Comparison of ENCODE assay signal across 8 cellular contexts in the genomic region with DNA sequence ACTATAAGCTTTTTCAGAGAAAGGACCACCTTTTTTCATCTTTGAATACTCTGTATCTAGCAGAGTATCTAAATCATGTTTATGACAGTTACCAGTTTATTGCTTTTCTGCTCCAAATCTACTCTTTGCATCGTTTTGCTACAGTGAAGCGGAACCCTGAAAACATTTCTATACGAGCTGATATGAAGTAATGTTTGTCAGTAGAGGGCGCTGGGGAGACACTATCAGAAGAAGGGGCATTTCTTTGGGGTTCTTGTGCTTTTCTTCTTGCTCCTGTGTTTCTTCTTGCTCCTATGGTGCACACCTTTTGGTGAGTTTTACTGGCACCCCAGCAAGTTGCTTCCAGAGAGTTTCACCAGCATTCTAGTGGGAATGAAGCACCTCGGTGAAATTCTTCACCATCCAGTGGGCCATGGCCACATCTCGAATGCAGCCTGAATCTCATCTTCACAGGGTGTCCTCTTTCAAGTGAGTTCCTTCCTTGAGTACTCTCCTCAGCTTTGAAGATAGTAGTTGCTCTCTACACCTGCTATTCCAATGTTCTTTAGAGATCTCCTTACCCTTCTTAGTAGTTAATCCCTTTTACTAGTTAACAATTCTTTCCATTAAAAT.
DNase-seq lines count a peak whose midpoint lies in the region; ATAC-seq and TF ChIP-seq lines count a peak whose summit lies in the region.

No MANE protein-coding gene starts in this region.

- dilution Hi-C loops in mammary epithelial cell (cut with HindIII; ENCODE audit: low sequenced_read_pairs): no loop called here

- 69% methylated on average over 6 of the region's 6 CpGs for WGBS in mammary epithelial cell (ENCODE audit: low coverage, missing lambda C conversion rate)

- no TSS peak for BruUV-seq in mammary epithelial cell (replicated peaks; lab: Mats Ljungman, UMichigan)

- no peak overlapping the region for H3K27ac Mint-ChIP-seq in natural killer cell
- no peak overlapping the region for H3K27ac Mint-ChIP-seq in natural killer cell treated with Interleukin-12 subunit alpha and Interleukin-12 subunit beta and Interleukin-15 and Interleukin-18, amount 100 ng/mL, for 72 hours
- no peak overlapping the region for H3K27ac Mint-ChIP-seq in neural crest cell (ENCODE audit: unreplicated experiment)

- H3K4me3 Mint-ChIP-seq in natural killer cell: no peak overlapping the region
- no peak overlapping the region for H3K4me3 Mint-ChIP-seq in natural killer cell treated with Interleukin-12 subunit alpha and Interleukin-12 subunit beta and Interleukin-15 and Interleukin-18, amount 100 ng/mL, for 72 hours
- no peak overlapping the region for H3K4me3 Mint-ChIP-seq in neural crest cell

- intact Hi-C loops in natural killer cell (cut with micrococcal nuclease) (no loop called here), mammary epithelial cell (cut with micrococcal nuclease) (no loop called here)

- no peaks in the 10 kb centered on the region for H3K9me3 ChIP-seq in mammary epithelial cell (replicated peaks; ENCODE audit: insufficient read depth, low read length)

- no peak overlapping the region for H3K27ac ChIP-seq in mammary epithelial cell (ENCODE audit: insufficient read depth, low read depth, low read length)

- no peaks in the 10 kb centered on the region for H3K79me2 ChIP-seq in mammary epithelial cell (ENCODE audit: insufficient read depth, low read length)

- H3K27me3 ChIP-seq in mammary epithelial cell (ENCODE audit: insufficient read depth, low read length): no peaks in the 10 kb centered on the region

- H3K4me3 ChIP-seq in mammary epithelial cell (replicated peaks in 1 of 3; ENCODE audit: insufficient read depth in 1 of 3, low read depth in 2 of 3, low read length in 3 of 3): no peak overlapping the region

- no peak overlapping the region for H3K9ac ChIP-seq in mammary epithelial cell (ENCODE audit: insufficient read depth, low read length)

- H4K20me1 ChIP-seq in mammary epithelial cell (ENCODE audit: insufficient read depth, low read length): no peaks in the 10 kb centered on the region

- TF ChIP-seq CTCF in natural killer cell (IDR thresholded peaks at IDR 0.05) (peak; percentile 60), mammary epithelial cell (conservative IDR thresholded peaks at IDR 0.05 in 1 of 2, IDR thresholded peaks at IDR 0.05 in 1 of 2; ENCODE audit: extremely low read depth in 1 of 2, insufficient read depth in 1 of 2, low read depth in 1 of 2, low read length in 2 of 2) (peak; percentile 65 to 68), neural crest cell (conservative IDR thresholded peaks at IDR 0.05) (peak; percentile 49)

- H3K36me3 ChIP-seq in mammary epithelial cell (ENCODE audit: insufficient read depth, low read length): no peaks in the 10 kb centered on the region

- DNase-seq in natural killer cell (no peak), NCI-H1694 treated with DMSO at 0.1 percent for 48 hours (lab: John Stamatoyannopoulos, UW) (peak; percentile 3), mammary epithelial cell (peak; percentile 23), neural crest cell (ENCODE audit: low read depth, low spot score) (peak; percentile 32)
- no peak for DNase-seq in natural killer cell treated with Interleukin-12 subunit alpha and Interleukin-12 subunit beta and Interleukin-15 and Interleukin-18, amount 100 ng/mL, for 72 hours (ENCODE audit: low spot score)
- no peak for DNase-seq in activated effector memory CD4-positive, alpha-beta T cell treated with Interleukin-2 at 50 U/mL for 16 hours

- no peak overlapping the region for H2AFZ ChIP-seq in mammary epithelial cell (ENCODE audit: low read depth, low read length)

- CTCF ChIA-PET in mammary epithelial cell (lab: Charles Lee; ENCODE audit: low non-redundant PET): interaction anchor here (0.6 kb wide), 2 partner anchors 62 to 98 kb away, joined by 3 to 4 read pairs; no protein-coding TSS in a partner anchor

- in situ Hi-C loops in mammary epithelial cell (cut with MboI; ENCODE audit: low sequenced_read_pairs in 2 of 2): no loop called here

- H3K4me1 Mint-ChIP-seq in natural killer cell (no peaks in the 10 kb centered on the region), neural crest cell (peaks cover 13% of the 10 kb centered on the region)
- peaks cover 0 to 2% of the 10 kb centered on the region in 2 donors for H3K4me1 Mint-ChIP-seq in natural killer cell treated with Interleukin-12 subunit alpha and Interleukin-12 subunit beta and Interleukin-15 and Interleukin-18, amount 100 ng/mL, for 72 hours (ENCODE audit: low read depth in 2 of 2)

- no peak overlapping the region for H3K4me2 ChIP-seq in mammary epithelial cell (ENCODE audit: insufficient read depth, low read depth, low read length)

- H3K27me3 Mint-ChIP-seq in natural killer cell (ENCODE audit: low read depth in 2 of 2): peaks cover 26 to 63% of the 10 kb centered on the region in 2 donors
- peaks cover 33 to 52% of the 10 kb centered on the region in 2 donors for H3K27me3 Mint-ChIP-seq in natural killer cell treated with Interleukin-12 subunit alpha and Interleukin-12 subunit beta and Interleukin-15 and Interleukin-18, amount 100 ng/mL, for 72 hours
- no peaks in the 10 kb centered on the region for H3K27me3 Mint-ChIP-seq in neural crest cell (ENCODE audit: low read depth)

- no peaks in the 10 kb centered on the region for H3K9me3 Mint-ChIP-seq in natural killer cell
- H3K9me3 Mint-ChIP-seq in natural killer cell treated with Interleukin-12 subunit alpha and Interleukin-12 subunit beta and Interleukin-15 and Interleukin-18, amount 100 ng/mL, for 72 hours: no peaks in the 10 kb centered on the region
- H3K9me3 Mint-ChIP-seq in neural crest cell: no peaks in the 10 kb centered on the region

- ATAC-seq in natural killer cell: no peak
- ATAC-seq in natural killer cell treated with Interleukin-12 subunit alpha and Interleukin-12 subunit beta and Interleukin-15 and Interleukin-18, amount 100 ng/mL, for 72 hours: no peak
- no peak for ATAC-seq in HG03571 (IDR thresholded peaks at IDR 0.05; ENCODE audit: unreplicated experiment)
- no peak for ATAC-seq in HG03521 (IDR thresholded peaks at IDR 0.05; ENCODE audit: unreplicated experiment)

- H3K36me3 Mint-ChIP-seq in natural killer cell (no peaks in the 10 kb centered on the region), neural crest cell (ENCODE audit: low read depth) (no peaks in the 10 kb centered on the region)
- no peaks in the 10 kb centered on the region for H3K36me3 Mint-ChIP-seq in natural killer cell treated with Interleukin-12 subunit alpha and Interleukin-12 subunit beta and Interleukin-15 and Interleukin-18, amount 100 ng/mL, for 72 hours

- H3K4me1 ChIP-seq in mammary epithelial cell (ENCODE audit: insufficient read depth, low read length): no peaks in the 10 kb centered on the region

Comparison
In these comparisons a context has a peak if more than half of its experiments do, and no peak if none do; other contexts are left out.
1. DNase-seq: peak in NCI-H1694 treated with DMSO at 0.1 percent for 48 hours (single experiment), mammary epithelial cell (single experiment) and neural crest cell (single experiment); none in natural killer cell (single experiment), natural killer cell treated with Interleukin-12 subunit alpha and Interleukin-12 subunit beta and Interleukin-15 and Interleukin-18, amount 100 ng/mL, for 72 hours (single experiment) and activated effector memory CD4-positive, alpha-beta T cell treated with Interleukin-2 at 50 U/mL for 16 hours (single experiment).
2. Peak in every context shown above with its lines, with median percentiles within 50 percentile points of each other: CTCF ChIP-seq.